Comparison of ENCODE assay signal across 9 cellular contexts in genomic region chr3:146468234-146468931, GRCh38. TPM values are rescaled to one million over a fixed set of nuclear protein-coding genes. Genes with fewer than 3 reads are reported as not detected.
DNase-seq lines count a peak whose midpoint lies in the region; TF ChIP-seq lines count a peak whose summit lies in the region.
"Had no signal": no experiment of that assay in that cellular context is flagged by ENCODE, and none has a peak within 500 bp of the region (broad histone marks: within the 10 kb centered on the region; RNA-seq: fewer than 3 reads in every experiment).

No MANE protein-coding gene starts in this region.

- H3K27ac ChIP-seq in SJSA1 (peak overlapping the region; percentile 74), A673 (ENCODE audit: low read depth, low read length, poor library complexity, severe bottlenecking) (no peak overlapping the region)

- H3K9me3 ChIP-seq in SJSA1 (replicated peaks), result no peaks in the 10 kb centered on the region
- H3K9me3 ChIP-seq in A673 (ENCODE audit: low read depth, low read length, poor library complexity, severe bottlenecking), result no peaks in the 10 kb centered on the region
- H3K9me3 ChIP-seq: ovary had no signal

- POLR2A ChIA-PET in A673 (lab: Charles Lee; ENCODE audit: low non-redundant PET), result interaction anchor here (0.6 kb wide), 1 partner anchor 64 kb away, joined by 3 read pairs; no protein-coding TSS in a partner anchor

- peaks cover 5% of the 10 kb centered on the region for H3K9me3 Mint-ChIP-seq in osteocyte (ENCODE audit: unreplicated experiment)

- H3K4me1 ChIP-seq in SJSA1 (replicated peaks) (peaks cover 60% of the 10 kb centered on the region), A673 (ENCODE audit: insufficient read depth, low read length, poor library complexity, severe bottlenecking) (no peaks in the 10 kb centered on the region)

- H3K36me3 ChIP-seq in SJSA1 (no peaks in the 10 kb centered on the region), A673 (ENCODE audit: insufficient read depth, low read length, poor library complexity, severe bottlenecking) (no peaks in the 10 kb centered on the region)
- H3K36me3 ChIP-seq: ovary had no signal

- H3K4me3 ChIP-seq in SJSA1 (no peak overlapping the region), A673 (ENCODE audit: low read depth, low read length, poor library complexity, severe bottlenecking) (no peak overlapping the region)

- no TSS peak for BruUV-seq in A673 (replicated peaks; lab: Mats Ljungman, UMichigan)

- H3K36me3 Mint-ChIP-seq in osteocyte (ENCODE audit: unreplicated experiment), result no peaks in the 10 kb centered on the region

- H3K4me1 Mint-ChIP-seq in osteocyte (ENCODE audit: unreplicated experiment), result peaks cover 22% of the 10 kb centered on the region

- intact Hi-C loops in A673 (cut with micrococcal nuclease; ENCODE audit: unreplicated experiment), result no loop called here

- no peaks in the 10 kb centered on the region for H3K27me3 Mint-ChIP-seq in osteocyte (ENCODE audit: unreplicated experiment)

- CTCF ChIA-PET in A673 (lab: Charles Lee), result no interaction called here

- no peak for TF ChIP-seq CTCF in osteocyte (IDR thresholded peaks at IDR 0.05)
- TF ChIP-seq CTCF in A673 (conservative IDR thresholded peaks at IDR 0.05; ENCODE audit: low read depth, low read length), result no peak

- peak overlapping the region; percentile 29 for H3K27ac Mint-ChIP-seq in osteocyte (ENCODE audit: unreplicated experiment)

- DNase-seq in Caki2 (ENCODE audit: low read depth) (peak; percentile 23), SJSA1 (ENCODE audit: low read depth in 1 of 2, low spot score in 2 of 2) (peak in 1 of 2 experiments; percentile 68), fibroblast of gingiva (ENCODE audit: low read depth) (peak; percentile 94), osteocyte (ENCODE audit: extremely low spot score, unreplicated experiment) (no peak), mucosa of gallbladder (ENCODE audit: low spot score) (no peak), AML-193 (lab: John Stamatoyannopoulos, UW) (no peak), A673 (ENCODE audit: low spot score) (no peak), DMS79 treated with DMSO at 0.1 percent for 48 hours (lab: John Stamatoyannopoulos, UW) (no peak)

- H3K4me3 Mint-ChIP-seq in osteocyte (ENCODE audit: unreplicated experiment), result no peak overlapping the region

- H3K27me3 ChIP-seq in SJSA1 (replicated peaks), result no peaks in the 10 kb centered on the region
- no peaks in the 10 kb centered on the region for H3K27me3 ChIP-seq in A673 (replicated peaks; ENCODE audit: insufficient read depth, low read depth, low read length, poor library complexity)
- H3K27me3 ChIP-seq: ovary had no signal

- in situ Hi-C loops in Caki2 (cut with HindIII; ENCODE audit: low pct_unique_long_range_greater_than_20kb, low sequenced_read_pairs), result no loop called here

RNA-seq across cellular contexts. Expression of gene PLSCR2, which starts 1.0 kb away (rescaled TPM):
- not detected in 2 replicates for total RNA-seq in Caki2 (2014; rRNA removed; shearing (Covaris generic); ENCODE audit: low replicate concordance)
- not detected in 2 replicates for total RNA-seq in SJSA1 (2014; rRNA removed; shearing (Covaris generic))
- total RNA-seq in osteocyte (not detected in 2 replicates), mucosa of gallbladder (0.35 TPM), A673 (2021) (not detected in 2 replicates)

Comparison
In these comparisons a context has a peak if more than half of its experiments do, and no peak if none do; other contexts are left out.
1. DNase-seq: peak in Caki2 (single experiment) and fibroblast of gingiva (single experiment); none in osteocyte (single experiment), mucosa of gallbladder (single experiment), AML-193 (0 of 2), A673 (single experiment) and DMS79 treated with DMSO at 0.1 percent for 48 hours (single experiment).